In genomic region chr17:75721463-75722011, GRCh38 we compare ENCODE assay signal across 8 cellular contexts. TPM values are rescaled to one million over a fixed set of nuclear protein-coding genes. Genes with fewer than 3 reads are reported as not detected.
DNase-seq lines count a peak whose midpoint lies in the region; ATAC-seq, FAIRE-seq and TF ChIP-seq lines count a peak whose summit lies in the region.

No MANE protein-coding gene starts in this region.

- no peaks in the 10 kb centered on the region for H3K9me3 ChIP-seq in HUES64 (ENCODE audit: insufficient read depth, low read depth, low read length)
- no peaks in the 10 kb centered on the region for H3K9me3 ChIP-seq in GM12878 (replicated peaks; ENCODE audit: control insufficient read depth, insufficient read depth, low read length)
- no peaks in the 10 kb centered on the region for H3K9me3 ChIP-seq in stomach smooth muscle (ENCODE audit: control insufficient read depth in 2 of 2, low read length in 2 of 2)
- no peaks in the 10 kb centered on the region for H3K9me3 ChIP-seq in MG63

- SMC1A ChIA-PET in GM12878 (lab: Charles Lee; ENCODE audit: uncharacterized antibody, unreplicated experiment), result no interaction called here

- no peak for DNase-seq in GM12878 (ENCODE audit: low read depth, low spot score)
- DNase-seq in C1 segment of cervical spinal cord (lab: John Stamatoyannopoulos, UW), result no peak
- no peak for DNase-seq in HK-2 (ENCODE audit: unreplicated experiment)
- DNase-seq in medulla oblongata (ENCODE audit: extremely low spot score), result no peak
- no peak for DNase-seq in MG63

- TF ChIP-seq CTCF in GM12878 (IDR thresholded peaks at IDR 0.05 in 2 of 3, conservative IDR thresholded peaks at IDR 0.05 in 1 of 3; ENCODE audit: control insufficient read depth in 2 of 3, extremely low read depth in 1 of 3, insufficient read depth in 1 of 3, low read depth in 3 of 3, low read length in 3 of 3), result no peak

- H3K27me3 ChIP-seq in HUES64 (ENCODE audit: insufficient read depth, low read length) (peaks cover 39% of the 10 kb centered on the region), GM12878 (replicated peaks in 1 of 2; ENCODE audit: control insufficient read depth in 2 of 2, insufficient read depth in 2 of 2, low read length in 1 of 2) (peaks cover 0 to 1% of the 10 kb centered on the region in 2 experiments; a peak in 2 of 4 replicates), layer of hippocampus (ENCODE audit: control insufficient read depth, insufficient read depth, low read length) (peaks cover 3% of the 10 kb centered on the region), stomach smooth muscle (ENCODE audit: control insufficient read depth in 1 of 2, insufficient read depth in 2 of 2, low read length in 2 of 2) (peaks cover 35 to 36% of the 10 kb centered on the region in 2 donors), MG63 (peaks cover 28% of the 10 kb centered on the region)

- TF ChIP-seq RAD21 in GM12878 (IDR thresholded peaks at IDR 0.05; ENCODE audit: insufficient read depth, low read depth, low read length), result no peak

- peak overlapping the region; percentile 59; the same call in 1 of the 2 replicates for H3K4me2 ChIP-seq in GM12878 (ENCODE audit: control insufficient read depth, insufficient read depth)

- POLR2A ChIA-PET in GM12878 (lab: Charles Lee), result no interaction called here

- H3K36me3 ChIP-seq in HUES64 (ENCODE audit: insufficient read depth, low read length) (no peaks in the 10 kb centered on the region), GM12878 (ENCODE audit: control insufficient read depth in 2 of 2, insufficient read depth in 2 of 2, low read length in 1 of 2) (no peaks in the 10 kb centered on the region), stomach smooth muscle (ENCODE audit: control insufficient read depth in 2 of 2, insufficient read depth in 2 of 2, low read length in 2 of 2) (no peaks in the 10 kb centered on the region), MG63 (no peaks in the 10 kb centered on the region)

- CTCF ChIA-PET in GM12878 (lab: Yijun Ruan, JAX), result interaction anchor here (0.6 to 1.4 kb wide), 2 partner anchors 32 to 93 kb away, joined by 4 to 5 read pairs; no protein-coding TSS in a partner anchor

- in situ Hi-C loops in GM12878 (cut with MboI), result no loop called here

- H3K27ac ChIP-seq in HUES64 (ENCODE audit: low read depth, low read length), result no peak overlapping the region
- no peak overlapping the region for H3K27ac ChIP-seq in GM12878 (ENCODE audit: control insufficient read depth, insufficient read depth)
- H3K27ac ChIP-seq in layer of hippocampus (ENCODE audit: low read depth, low read length), result peak overlapping the region; percentile 92
- H3K27ac ChIP-seq in stomach smooth muscle (ENCODE audit: low read length), result peak overlapping the region; percentile 6

- no peak overlapping the region for H2AFZ ChIP-seq in GM12878 (ENCODE audit: control insufficient read depth, low read depth, low read length)

- TF ChIP-seq POLR2A in GM12878 (IDR thresholded peaks at IDR 0.05; ENCODE audit: low read depth, low read length), result no peak

- intact Hi-C loops in GM12878 (cut with micrococcal nuclease; ENCODE audit: unreplicated experiment), result no loop called here

- FAIRE-seq in GM12878 (lab: Jason Lieb, UNC), result no peak

- H4K20me1 ChIP-seq in GM12878 (ENCODE audit: control insufficient read depth, insufficient read depth), result no peaks in the 10 kb centered on the region

- BruUV-seq in GM12878 (replicated peaks; lab: Mats Ljungman, UMichigan), result no TSS peak

- 25% methylated on average over 29 of the region's 33 CpGs for WGBS in HUES64
- 88% methylated on average over 16 of the region's 33 CpGs for WGBS in GM12878 (ENCODE audit: insufficient coverage, insufficient replicate concordance, low lambda C conversion rate, missing lambda C conversion rate)

- peak; percentile 67 for ATAC-seq in GM12878

- no peak for TF ChIP-seq EP300 in GM12878 (IDR thresholded peaks at IDR 0.05; ENCODE audit: borderline replicate concordance in 1 of 2, control insufficient read depth in 1 of 2, low read depth in 2 of 2, low read length in 2 of 2)

- RAD21 ChIA-PET in GM12878 (lab: Charles Lee; ENCODE audit: unreplicated experiment), result no interaction called here

- H3K79me2 ChIP-seq in GM12878 (ENCODE audit: control insufficient read depth, insufficient read depth, low read length), result no peaks in the 10 kb centered on the region

- no peaks in the 10 kb centered on the region for H3K4me1 ChIP-seq in HUES64 (ENCODE audit: insufficient read depth, low read length)
- no peaks in the 10 kb centered on the region for H3K4me1 ChIP-seq in GM12878 (ENCODE audit: control insufficient read depth, insufficient read depth, low read length)
- H3K4me1 ChIP-seq in stomach smooth muscle (ENCODE audit: control insufficient read depth, insufficient read depth, low read length), result peaks cover 13% of the 10 kb centered on the region

- H3K4me3 ChIP-seq in HUES64 (ENCODE audit: low read length) (peak overlapping the region; percentile 62), GM12878 (peak overlapping the region; percentile 55; the same call in 1 of the 2 replicates), stomach smooth muscle (ENCODE audit: low read length in 2 of 2) (peak overlapping the region in 1 of 2 donors; percentile 52), MG63 (no peak overlapping the region)

- H3K9ac ChIP-seq in HUES64 (ENCODE audit: low read depth, low read length) (peak overlapping the region; percentile 56; the same call in 1 of the 2 replicates), GM12878 (ENCODE audit: control insufficient read depth, insufficient read depth, low read length) (no peak overlapping the region), stomach smooth muscle (ENCODE audit: low read length in 2 of 2) (peak overlapping the region in 1 of 2 donors; percentile 51)

RNA-seq across cellular contexts. Expression of gene ITGB4, which starts 0.3 kb away (rescaled TPM):
- polyA plus RNA-seq in HUES64 (2013, experiment 1 of 2), result 2.0 TPM
- polyA plus RNA-seq in HUES64 (2013, experiment 2 of 2), result 1.1 TPM
- total RNA-seq in GM12878 (2013; cell fraction: nucleolus; rRNA removed), result 0.46 and 0.61 TPM in 2 replicates
- total RNA-seq in GM12878 (2014; rRNA removed) (0.05 and 0.06 TPM in 2 replicates), GM12878 (2014; rRNA removed; fragmentation: Illumina TruSeq; extraction: Trizol) (0.18 and 0.28 TPM in 2 replicates), GM12878 (2021) (1.6 and 1.9 TPM in 2 replicates)
- 0.33 TPM for polyA plus RNA-seq in GM12878 (2011; ENCODE audit: low read depth)
- polyA plus RNA-seq in GM12878 (2011; rRNA removed) (0.20 and 0.39 TPM in 2 replicates), GM12878 (2014; fragmentation: Illumina TruSeq; extraction: Trizol) (0.10 TPM in 1 of 2 replicates, not detected in the other), GM12878 (2014; fragmentation: Nextera tagmentation; extraction: Ambion mirVana) (not detected), GM12878 (2014; rRNA removed) (0.35 and 0.44 TPM in 2 replicates), GM12878 (2016; fragmentation: Nextera tagmentation; extraction: Ambion mirVana) (under 1 TPM; 0.20 to 0.45 TPM)
- polyA plus RNA-seq in GM12878 (2011; cell fraction: cytosol; rRNA removed), result 0.24 and 0.27 TPM in 2 replicates
- 0.64 and 1.1 TPM in 2 replicates for polyA plus RNA-seq in GM12878 (2011; cell fraction: nucleus; rRNA removed)
- polyA plus RNA-seq in GM12878 (2012), result 1.3 TPM in 2 replicates
- 0.51 and 2.0 TPM in 2 replicates for polyA minus RNA-seq in GM12878 (2011; rRNA and poly(A)+ RNA removed)
- 1.9 and 2.4 TPM in 2 replicates for polyA minus RNA-seq in GM12878 (2011; cell fraction: cytosol; rRNA and poly(A)+ RNA removed)
- 1.8 and 2.7 TPM in 2 replicates for polyA minus RNA-seq in GM12878 (2011; cell fraction: nucleus; rRNA and poly(A)+ RNA removed)
- total RNA-seq in MG63 (2014; rRNA removed; shearing (Covaris generic); ENCODE audit: low replicate concordance), result not detected in 2 replicates

RNA-seq across cellular contexts. Expression of gene GALK1, which starts 43.5 kb away (rescaled TPM):
- 13.6 TPM for polyA plus RNA-seq in HUES64 (2013, experiment 1 of 2)
- polyA plus RNA-seq in HUES64 (2013, experiment 2 of 2), result 19.8 TPM
- total RNA-seq in GM12878 (2013; cell fraction: nucleolus; rRNA removed), result 12.0 and 15.1 TPM in 2 replicates
- total RNA-seq in GM12878 (2014; rRNA removed) (32.6 and 43.2 TPM in 2 replicates), GM12878 (2014; rRNA removed; fragmentation: Illumina TruSeq; extraction: Trizol) (8.7 and 9.2 TPM in 2 replicates), GM12878 (2021) (38.5 and 41.1 TPM in 2 replicates)
- 8.1 TPM for polyA plus RNA-seq in GM12878 (2011; ENCODE audit: low read depth)
- polyA plus RNA-seq in GM12878 (2011; rRNA removed) (4.0 and 8.4 TPM in 2 replicates), GM12878 (2014; fragmentation: Illumina TruSeq; extraction: Trizol) (0.25 and 3.6 TPM in 2 replicates), GM12878 (2014; fragmentation: Nextera tagmentation; extraction: Ambion mirVana) (1 to 10 TPM in 1 of 2 experiments, under 1 TPM in 1; 0.21 to 5.9 TPM), GM12878 (2014; rRNA removed) (34.2 and 40.8 TPM in 2 replicates), GM12878 (2016; fragmentation: Nextera tagmentation; extraction: Ambion mirVana) (10 to 100 TPM; 38.1 to 43.8 TPM)
- polyA plus RNA-seq in GM12878 (2011; cell fraction: cytosol; rRNA removed), result 15.1 and 25.3 TPM in 2 replicates
- 30.2 and 35.7 TPM in 2 replicates for polyA plus RNA-seq in GM12878 (2011; cell fraction: nucleus; rRNA removed)
- polyA plus RNA-seq in GM12878 (2012), result 18.6 and 22.4 TPM in 2 replicates
- polyA minus RNA-seq in GM12878 (2011; rRNA and poly(A)+ RNA removed), result 5.0 and 16.4 TPM in 2 replicates
- polyA minus RNA-seq in GM12878 (2011; cell fraction: cytosol; rRNA and poly(A)+ RNA removed), result 9.8 and 15.2 TPM in 2 replicates
- polyA minus RNA-seq in GM12878 (2011; cell fraction: nucleus; rRNA and poly(A)+ RNA removed), result 9.7 TPM in 2 replicates
- 30.4 and 51.1 TPM in 2 replicates for total RNA-seq in MG63 (2014; rRNA removed; shearing (Covaris generic); ENCODE audit: low replicate concordance)

RNA-seq across cellular contexts. Expression of gene SAP30BP, which starts 54.4 kb away (rescaled TPM):
- 66.7 TPM for polyA plus RNA-seq in HUES64 (2013, experiment 1 of 2)
- 66.8 TPM for polyA plus RNA-seq in HUES64 (2013, experiment 2 of 2)
- 99.0 and 115 TPM in 2 replicates for total RNA-seq in GM12878 (2013; cell fraction: nucleolus; rRNA removed)
- total RNA-seq in GM12878 (2014; rRNA removed) (57.9 and 61.9 TPM in 2 replicates), GM12878 (2014; rRNA removed; fragmentation: Illumina TruSeq; extraction: Trizol) (67.7 and 71.2 TPM in 2 replicates), GM12878 (2021) (76.8 and 89.3 TPM in 2 replicates)
- 40.6 TPM for polyA plus RNA-seq in GM12878 (2011; ENCODE audit: low read depth)
- polyA plus RNA-seq in GM12878 (2011; rRNA removed) (73.7 and 77.4 TPM in 2 replicates), GM12878 (2014; fragmentation: Illumina TruSeq; extraction: Trizol) (97.8 and 100 TPM in 2 replicates), GM12878 (2014; fragmentation: Nextera tagmentation; extraction: Ambion mirVana) (100 to 1,000 TPM; 149 to 166 TPM), GM12878 (2014; rRNA removed) (87.7 and 91.2 TPM in 2 replicates), GM12878 (2016; fragmentation: Nextera tagmentation; extraction: Ambion mirVana) (100 to 1,000 TPM; 107 to 116 TPM)
- 90.9 and 110 TPM in 2 replicates for polyA plus RNA-seq in GM12878 (2011; cell fraction: cytosol; rRNA removed)
- 309 and 339 TPM in 2 replicates for polyA plus RNA-seq in GM12878 (2011; cell fraction: nucleus; rRNA removed)
- 64.2 and 66.5 TPM in 2 replicates for polyA plus RNA-seq in GM12878 (2012)
- 50.5 and 57.8 TPM in 2 replicates for polyA minus RNA-seq in GM12878 (2011; rRNA and poly(A)+ RNA removed)
- 19.1 and 32.4 TPM in 2 replicates for polyA minus RNA-seq in GM12878 (2011; cell fraction: cytosol; rRNA and poly(A)+ RNA removed)
- 33.9 and 65.3 TPM in 2 replicates for polyA minus RNA-seq in GM12878 (2011; cell fraction: nucleus; rRNA and poly(A)+ RNA removed)
- total RNA-seq in MG63 (2014; rRNA removed; shearing (Covaris generic); ENCODE audit: low replicate concordance), result 105 and 108 TPM in 2 replicates

RNA-seq across cellular contexts. Expression of gene RECQL5, which starts 54.6 kb away (rescaled TPM):
- polyA plus RNA-seq in HUES64 (2013, experiment 1 of 2), result 17.7 TPM
- polyA plus RNA-seq in HUES64 (2013, experiment 2 of 2), result 21.7 TPM
- 112 and 142 TPM in 2 replicates for total RNA-seq in GM12878 (2013; cell fraction: nucleolus; rRNA removed)
- total RNA-seq in GM12878 (2014; rRNA removed), result 22.3 and 26.8 TPM in 2 replicates
- total RNA-seq in GM12878 (2014; rRNA removed; fragmentation: Illumina TruSeq; extraction: Trizol), result 13.9 and 15.3 TPM in 2 replicates
- total RNA-seq in GM12878 (2021), result 30.0 and 32.1 TPM in 2 replicates
- polyA plus RNA-seq in GM12878 (2011; ENCODE audit: low read depth), result 13.1 TPM
- 10.5 and 15.2 TPM in 2 replicates for polyA plus RNA-seq in GM12878 (2011; rRNA removed)
- 15.7 and 17.6 TPM in 2 replicates for polyA plus RNA-seq in GM12878 (2011; cell fraction: cytosol; rRNA removed)
- polyA plus RNA-seq in GM12878 (2011; cell fraction: nucleus; rRNA removed), result 194 and 196 TPM in 2 replicates
- polyA plus RNA-seq in GM12878 (2012), result 28.1 and 34.0 TPM in 2 replicates
- 11.2 and 18.0 TPM in 2 replicates for polyA plus RNA-seq in GM12878 (2014; fragmentation: Illumina TruSeq; extraction: Trizol)
- polyA plus RNA-seq in GM12878 (2014; fragmentation: Nextera tagmentation; extraction: Ambion mirVana), result 1 to 10 TPM; 3.6 to 6.4 TPM
- 26.6 and 30.6 TPM in 2 replicates for polyA plus RNA-seq in GM12878 (2014; rRNA removed)
- polyA plus RNA-seq in GM12878 (2016; fragmentation: Nextera tagmentation; extraction: Ambion mirVana), result 10 to 100 TPM; 26.9 to 27.3 TPM
- 18.1 and 28.2 TPM in 2 replicates for polyA minus RNA-seq in GM12878 (2011; rRNA and poly(A)+ RNA removed)
- polyA minus RNA-seq in GM12878 (2011; cell fraction: cytosol; rRNA and poly(A)+ RNA removed), result 8.1 and 13.6 TPM in 2 replicates
- 29.1 and 47.5 TPM in 2 replicates for polyA minus RNA-seq in GM12878 (2011; cell fraction: nucleus; rRNA and poly(A)+ RNA removed)
- 16.8 and 23.0 TPM in 2 replicates for total RNA-seq in MG63 (2014; rRNA removed; shearing (Covaris generic); ENCODE audit: low replicate concordance)

Comparison
In these comparisons a context has a peak if more than half of its experiments do, and no peak if none do; other contexts are left out.
1. H3K27ac ChIP-seq: peak in layer of hippocampus (single experiment) and stomach smooth muscle (single experiment); none in HUES64 (single experiment) and GM12878 (single experiment).